Comparison of ENCODE assay signal across 8 cellular contexts in the genomic region with DNA sequence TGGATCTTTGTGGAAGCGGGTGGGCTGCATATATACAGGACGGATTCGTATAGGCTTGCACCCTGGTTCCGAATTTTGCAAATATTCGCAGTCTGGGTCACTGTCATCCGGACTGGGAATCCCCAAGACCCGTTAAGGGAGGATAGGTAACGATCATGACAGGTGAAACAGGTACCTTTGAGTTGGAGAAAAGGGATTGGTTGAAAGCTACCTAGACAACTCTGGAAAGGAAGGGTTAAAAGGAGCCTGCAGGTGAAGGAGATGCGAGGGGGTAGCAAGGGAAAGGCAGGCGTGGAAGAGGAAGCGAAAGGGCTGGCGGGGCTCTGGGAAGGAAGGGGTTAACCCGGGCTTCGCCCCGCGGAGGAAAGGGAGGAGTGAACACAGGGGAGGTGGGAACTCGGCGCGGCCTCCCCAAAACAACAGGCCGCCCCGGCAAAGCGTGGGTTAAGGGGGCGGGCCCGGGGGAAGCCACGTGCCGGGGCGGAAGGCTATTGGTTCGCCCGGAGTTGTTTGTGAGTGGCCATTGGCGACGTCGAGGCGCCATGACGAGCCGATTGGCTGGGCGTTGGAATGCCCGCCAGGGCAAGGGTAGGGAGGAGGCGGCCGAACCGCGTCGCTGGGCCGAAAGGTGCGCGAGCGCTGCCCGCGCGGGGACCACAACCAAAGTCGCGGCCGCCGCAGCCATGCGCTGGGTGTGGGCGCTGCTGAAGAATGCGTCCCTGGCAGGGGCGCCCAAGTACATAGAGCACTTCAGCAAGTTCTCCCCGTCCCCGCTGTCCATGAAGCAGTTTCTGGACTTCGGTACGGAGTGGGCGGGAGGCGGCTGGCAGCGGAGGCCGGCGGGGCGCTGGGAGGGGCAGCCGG. TPM values are rescaled to one million over a fixed set of nuclear protein-coding genes. Genes with fewer than 3 reads are reported as not detected.
DNase-seq lines count a peak whose midpoint lies in the region; ATAC-seq and TF ChIP-seq lines count a peak whose summit lies in the region.

A gene (plus strand): TSS at position 599 of the 864 bp plus-strand sequence. CDS start 85 bp downstream, at position 684.

- peaks cover 4% of the 10 kb centered on the region for H3K36me3 Mint-ChIP-seq in IgD-negative memory B cell

- intact Hi-C loops in mucosa of descending colon (cut with DNase I, micrococcal nuclease) = loop anchor here in 1 of 2 donors (5.0 to 10.0 kb wide), 2 partner anchors 68 to 210 kb away; no protein-coding TSS in a partner anchor

- TF ChIP-seq CTCF in epithelial cell of esophagus (IDR thresholded peaks at IDR 0.05; ENCODE audit: insufficient read depth, low read depth, low read length, missing control alignments) (no peak), mucosa of descending colon (IDR thresholded peaks at IDR 0.05) (no peak)

- H3K9me3 ChIP-seq in mucosa of descending colon = no peaks in the 10 kb centered on the region

- no peaks in the 10 kb centered on the region for H3K27me3 Mint-ChIP-seq in IgD-negative memory B cell

- H3K4me1 Mint-ChIP-seq in IgD-negative memory B cell = peaks cover 0 to 18% (median 17%) of the 10 kb centered on the region in 3 donors

- peaks cover 3% of the 10 kb centered on the region for H3K36me3 ChIP-seq in mucosa of descending colon (ENCODE audit: low read depth)

- DNase-seq in DMS114 treated with DMSO at 0.1 percent for 48 hours (lab: John Stamatoyannopoulos, UW; ENCODE audit: unreplicated experiment) (peak; percentile 81), OCI-M1 (lab: John Stamatoyannopoulos, UW) (peak; percentile 94), activated T-cell treated with anti-CD3 and anti-CD28 coated beads for 48 hours (ENCODE audit: low read depth) (peak; percentile 95), epithelial cell of esophagus (ENCODE audit: low read depth) (peak; percentile 96), mucosa of descending colon (peak; percentile 95 to 97 (median 97))
- peak; percentile 85 to 91 for DNase-seq in stimulated activated CD8-positive, alpha-beta memory T cell treated with anti-CD3 and anti-CD28 coated beads, Interleukin-4, amount 100 ng/mL, for 1 hour (ENCODE audit: low read depth in 2 of 2, low spot score in 1 of 2)

- H3K4me3 Mint-ChIP-seq in IgD-negative memory B cell = peak within 1 kb of the TSS; percentile 91 to 99 (median 96)

- no peaks in the 10 kb centered on the region for H3K9me3 Mint-ChIP-seq in IgD-negative memory B cell

- H3K4me3 ChIP-seq in epithelial cell of esophagus (ENCODE audit: low read length) (peak within 1 kb of the TSS; percentile 88), mucosa of descending colon (peak within 1 kb of the TSS; percentile 88)

- H3K27ac Mint-ChIP-seq in IgD-negative memory B cell = peak within 1 kb of the TSS; percentile 64 to 96 (median 79)

- H3K4me1 ChIP-seq in mucosa of descending colon (ENCODE audit: low read depth) = peaks cover 32% of the 10 kb centered on the region

- ATAC-seq in GM21576 (IDR thresholded peaks at IDR 0.05; ENCODE audit: unreplicated experiment) = peak; percentile 83
- peak; percentile 94 for ATAC-seq in mucosa of descending colon

RNA-seq across cellular contexts. Expression of the gene that starts here (rescaled TPM):
- polyA plus RNA-seq in IgD-negative memory B cell = 38.8 TPM
- total RNA-seq in mucosa of descending colon = 10 to 100 TPM; 51.0 to 91.6 (median 72.6) TPM

Comparison
In these comparisons a context has a peak if more than half of its experiments do, and no peak if none do; other contexts are left out.
1. Peak in every context shown above with its lines: DNase-seq, ATAC-seq and H3K4me3 ChIP-seq.